ENCODE assay signal across 6 cellular contexts in the genomic region with DNA sequence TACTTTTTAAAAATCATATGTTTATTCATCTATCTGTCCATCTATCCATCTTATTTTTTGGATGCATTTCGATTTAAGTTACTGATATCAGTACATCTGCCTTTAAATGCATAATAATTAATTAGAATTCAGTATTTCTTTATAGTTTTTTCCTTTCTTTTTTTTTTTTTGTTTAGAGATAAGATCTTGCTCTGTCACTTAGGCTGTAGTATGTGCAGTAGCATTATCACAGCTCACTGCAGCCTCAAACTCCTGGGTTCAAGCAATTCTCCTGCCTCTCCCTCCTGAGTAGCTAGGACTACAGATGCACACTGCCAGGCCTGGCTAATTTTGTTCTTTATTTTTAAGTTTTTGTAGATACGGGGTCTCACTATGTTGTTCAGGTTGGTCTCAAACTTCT.
"Had no signal": no experiment of that assay in that cellular context is flagged by ENCODE, and none has a peak within 500 bp of the region (broad histone marks: within the 10 kb centered on the region; RNA-seq: fewer than 3 reads in every experiment).

No MANE protein-coding gene starts in this region.

- H3K36me3 Mint-ChIP-seq: IgD-negative memory B cell had no signal

- H3K27me3 Mint-ChIP-seq: IgD-negative memory B cell had no signal

- H3K27ac ChIP-seq: HL-60 had no signal

- DNase-seq: IMR-90, KBM-7 had no signal

- H3K4me3 Mint-ChIP-seq: IgD-negative memory B cell had no signal

- FAIRE-seq: HepG2, HTR-8/SVneo had no signal

- ATAC-seq: HepG2 had no signal
